ENCODE assay signal across 9 cellular contexts in genomic region chr2:11132036-11132671, GRCh38. TPM values are rescaled to one million over a fixed set of nuclear protein-coding genes. Genes with fewer than 3 reads are reported as not detected.
DNase-seq lines count a peak whose midpoint lies in the region; ATAC-seq lines count a peak whose summit lies in the region.
"Had no signal": no experiment of that assay in that cellular context is flagged by ENCODE, and none has a peak within 500 bp of the region (broad histone marks: within the 10 kb centered on the region; RNA-seq: fewer than 3 reads in every experiment).

No MANE protein-coding gene starts in this region.

- H3K9me3 Mint-ChIP-seq in T-helper 1 cell treated with Interleukin-12 subunit alpha and Interleukin-12 subunit beta and Interleukin-4 antibody, amounts not matched to agents 30 μg/mL and 1 μg/mL, for 36 hours, result no peaks in the 10 kb centered on the region
- no peaks in the 10 kb centered on the region for H3K9me3 Mint-ChIP-seq in stimulated activated naive B cell treated with anti-CD40 and anti-IgM and Interleukin-4, amounts not matched to agents 10 μg/mL and 1 μg/mL and 100 μg/mL, for 72 hours

- intact Hi-C loops in head of caudate nucleus (cut with DNase I), result loop anchor here (5.0 kb wide), 1 partner anchor 275 kb away; no protein-coding TSS in a partner anchor

- DNase-seq in T-helper 1 cell, result no peak
- no peak for DNase-seq in T-helper 17 cell
- peak in 31 of 42 donors; percentile 11 to 73 (median 48) for DNase-seq in head of caudate nucleus
- DNase-seq in stimulated activated naive B cell treated with anti-CD40 and anti-IgM and Interleukin-4, amounts not matched to agents 10 μg/mL and 1 μg/mL and 100 μg/mL, for 72 hours, result no peak
- no peak for DNase-seq in NCI-H2196 treated with DMSO at 0.1 percent for 48 hours (lab: John Stamatoyannopoulos, UW; ENCODE audit: unreplicated experiment)
- DNase-seq in HK-2 (ENCODE audit: unreplicated experiment), result no peak
- DNase-seq in ureter (ENCODE audit: low spot score), result no peak

- ATAC-seq in T-helper 17 cell, result no peak
- ATAC-seq in stimulated activated naive B cell treated with anti-CD40 and anti-IgM and Interleukin-4, amounts not matched to agents 10 μg/mL and 1 μg/mL and 100 μg/mL, for 72 hours (replicated peaks), result peak in 1 of 2 donors; percentile 6

- H3K4me3 Mint-ChIP-seq in T-helper 1 cell treated with Interleukin-12 subunit alpha and Interleukin-12 subunit beta and Interleukin-4 antibody, amounts not matched to agents 30 μg/mL and 1 μg/mL, for 36 hours, result peak overlapping the region; percentile 87
- H3K4me3 Mint-ChIP-seq in T-helper 17 cell, result peak overlapping the region; percentile 91
- H3K4me3 Mint-ChIP-seq in stimulated activated naive B cell treated with anti-CD40 and anti-IgM and Interleukin-4, amounts not matched to agents 10 μg/mL and 1 μg/mL and 100 μg/mL, for 72 hours, result peak overlapping the region; percentile 90 to 93

- peaks cover 19% of the 10 kb centered on the region for H3K27me3 Mint-ChIP-seq in T-helper 1 cell treated with Interleukin-12 subunit alpha and Interleukin-12 subunit beta and Interleukin-4 antibody, amounts not matched to agents 30 μg/mL and 1 μg/mL, for 36 hours (ENCODE audit: low read depth)
- peaks cover 10% of the 10 kb centered on the region for H3K27me3 Mint-ChIP-seq in T-helper 17 cell
- H3K27me3 Mint-ChIP-seq in stimulated activated naive B cell treated with anti-CD40 and anti-IgM and Interleukin-4, amounts not matched to agents 10 μg/mL and 1 μg/mL and 100 μg/mL, for 72 hours, result peaks cover 10 to 13% of the 10 kb centered on the region in 2 donors

- no peaks in the 10 kb centered on the region for H3K36me3 Mint-ChIP-seq in T-helper 1 cell treated with Interleukin-12 subunit alpha and Interleukin-12 subunit beta and Interleukin-4 antibody, amounts not matched to agents 30 μg/mL and 1 μg/mL, for 36 hours (ENCODE audit: low read depth)
- peaks cover 5% of the 10 kb centered on the region for H3K36me3 Mint-ChIP-seq in T-helper 17 cell (ENCODE audit: low read depth)
- no peaks in the 10 kb centered on the region for H3K36me3 Mint-ChIP-seq in stimulated activated naive B cell treated with anti-CD40 and anti-IgM and Interleukin-4, amounts not matched to agents 10 μg/mL and 1 μg/mL and 100 μg/mL, for 72 hours

- peaks cover 17% of the 10 kb centered on the region for H3K4me1 Mint-ChIP-seq in T-helper 1 cell treated with Interleukin-12 subunit alpha and Interleukin-12 subunit beta and Interleukin-4 antibody, amounts not matched to agents 30 μg/mL and 1 μg/mL, for 36 hours (ENCODE audit: low read depth)
- H3K4me1 Mint-ChIP-seq in T-helper 17 cell, result peaks cover 27% of the 10 kb centered on the region
- peaks cover 26 to 28% of the 10 kb centered on the region in 2 donors for H3K4me1 Mint-ChIP-seq in stimulated activated naive B cell treated with anti-CD40 and anti-IgM and Interleukin-4, amounts not matched to agents 10 μg/mL and 1 μg/mL and 100 μg/mL, for 72 hours

- H3K27ac Mint-ChIP-seq in T-helper 1 cell treated with Interleukin-12 subunit alpha and Interleukin-12 subunit beta and Interleukin-4 antibody, amounts not matched to agents 30 μg/mL and 1 μg/mL, for 36 hours, result peak overlapping the region; percentile 27
- peak overlapping the region; percentile 84 for H3K27ac Mint-ChIP-seq in T-helper 17 cell
- no peak overlapping the region for H3K27ac Mint-ChIP-seq in stimulated activated naive B cell treated with anti-CD40 and anti-IgM and Interleukin-4, amounts not matched to agents 10 μg/mL and 1 μg/mL and 100 μg/mL, for 72 hours

- no peaks in the 10 kb centered on the region for H3K9me3 ChIP-seq in T-helper 17 cell (ENCODE audit: control insufficient read depth, low read length, poor library complexity, severe bottlenecking)
- H3K9me3 ChIP-seq: uterus had no signal

RNA-seq across cellular contexts. Expression of gene SLC66A3, which starts 23.1 kb away (rescaled TPM):
- total RNA-seq in T-helper 17 cell, result 10 to 100 TPM; 18.8 to 20.8 TPM
- 31.2 TPM for total RNA-seq in ureter

Comparison
In these comparisons a context has a peak if more than half of its experiments do, and no peak if none do; other contexts are left out.
1. DNase-seq: peak in head of caudate nucleus (31 of 42); none in T-helper 1 cell (0 of 5), T-helper 17 cell (0 of 3), stimulated activated naive B cell treated with anti-CD40 and anti-IgM and Interleukin-4, amounts not matched to agents 10 μg/mL and 1 μg/mL and 100 μg/mL, for 72 hours (single experiment), NCI-H2196 treated with DMSO at 0.1 percent for 48 hours (single experiment), HK-2 (single experiment) and ureter (single experiment).
2. Peak in every context shown above with its lines, with median percentiles within 50 percentile points of each other: H3K4me3 Mint-ChIP-seq.